ENCODE assay signal across 24 cellular contexts in genomic region chr1:40823345-40823744, GRCh38. TPM values are rescaled to one million over a fixed set of nuclear protein-coding genes. Genes with fewer than 3 reads are reported as not detected.
DNase-seq lines count a peak whose midpoint lies in the region; ATAC-seq and TF ChIP-seq lines count a peak whose summit lies in the region.
"Had no signal": no experiment of that assay in that cellular context is flagged by ENCODE, and none has a peak within 500 bp of the region (broad histone marks: within the 10 kb centered on the region; RNA-seq: fewer than 3 reads in every experiment).

No MANE protein-coding gene starts in this region.

- H3K9me3 ChIP-seq in ascending aorta (no peaks in the 10 kb centered on the region), thoracic aorta (no peaks in the 10 kb centered on the region)
- H3K9me3 ChIP-seq: HAP-1 had no signal

- no peak overlapping the region for H3K4me3 Mint-ChIP-seq in activated CD8-positive, alpha-beta T cell treated with anti-CD3 and anti-CD28 coated beads, Interleukin-2, amount 10 ng/mL, durations not matched to agents 7 days and 5 days
- no peak overlapping the region for H3K4me3 Mint-ChIP-seq in activated CD8-positive, alpha-beta T cell treated with anti-CD3 and anti-CD28 coated beads for 36 hours
- no peak overlapping the region for H3K4me3 Mint-ChIP-seq in progenitor cell of endocrine pancreas (ENCODE audit: low read depth)
- H3K4me3 Mint-ChIP-seq: CD8-positive, alpha-beta memory T cell had no signal

- H3K4me1 ChIP-seq in ascending aorta (peaks cover 31 to 45% of the 10 kb centered on the region in 2 donors), thoracic aorta (ENCODE audit: control insufficient read depth in 1 of 2, low read depth in 2 of 2) (peaks cover 31 to 67% of the 10 kb centered on the region in 2 donors)

- H3K4me1 Mint-ChIP-seq in activated CD8-positive, alpha-beta T cell treated with anti-CD3 and anti-CD28 coated beads, Interleukin-2, amount 10 ng/mL, durations not matched to agents 7 days and 5 days (ENCODE audit: low read depth) = peaks cover 44% of the 10 kb centered on the region
- H3K4me1 Mint-ChIP-seq in activated CD8-positive, alpha-beta T cell treated with anti-CD3 and anti-CD28 coated beads for 36 hours (ENCODE audit: low read depth) = peaks cover 25% of the 10 kb centered on the region
- peaks cover 31% of the 10 kb centered on the region for H3K4me1 Mint-ChIP-seq in progenitor cell of endocrine pancreas (ENCODE audit: low read depth)

- POLR2A ChIA-PET in activated CD8-positive, alpha-beta T cell treated with anti-CD3 and anti-CD28 coated beads, Interleukin-2, amount 10 ng/mL, durations not matched to agents 7 days and 5 days (lab: Charles Lee) = no interaction called here
- POLR2A ChIA-PET in activated CD8-positive, alpha-beta T cell treated with anti-CD3 and anti-CD28 coated beads for 36 hours (lab: Charles Lee) = interaction anchor here (1.4 kb wide), 1 partner anchor 15 kb away, joined by 3 read pairs; no protein-coding TSS in a partner anchor

- no peaks in the 10 kb centered on the region for H3K27me3 Mint-ChIP-seq in activated CD8-positive, alpha-beta T cell treated with anti-CD3 and anti-CD28 coated beads, Interleukin-2, amount 10 ng/mL, durations not matched to agents 7 days and 5 days (ENCODE audit: low read depth)
- peaks cover 2% of the 10 kb centered on the region for H3K27me3 Mint-ChIP-seq in activated CD8-positive, alpha-beta T cell treated with anti-CD3 and anti-CD28 coated beads for 36 hours
- H3K27me3 Mint-ChIP-seq in progenitor cell of endocrine pancreas = peaks cover 5% of the 10 kb centered on the region
- H3K27me3 Mint-ChIP-seq: CD8-positive, alpha-beta memory T cell had no signal

- H3K9me3 Mint-ChIP-seq in activated CD8-positive, alpha-beta T cell treated with anti-CD3 and anti-CD28 coated beads, Interleukin-2, amount 10 ng/mL, durations not matched to agents 7 days and 5 days (ENCODE audit: insufficient read depth) = no peaks in the 10 kb centered on the region
- H3K9me3 Mint-ChIP-seq in activated CD8-positive, alpha-beta T cell treated with anti-CD3 and anti-CD28 coated beads for 36 hours = no peaks in the 10 kb centered on the region
- no peaks in the 10 kb centered on the region for H3K9me3 Mint-ChIP-seq in progenitor cell of endocrine pancreas (ENCODE audit: low read depth)
- H3K9me3 Mint-ChIP-seq: CD8-positive, alpha-beta memory T cell had no signal

- DNase-seq in activated CD8-positive, alpha-beta T cell treated with anti-CD3 and anti-CD28 coated beads, Interleukin-2, amount 10 ng/mL, durations not matched to agents 7 days and 5 days = no peak
- no peak for DNase-seq in activated CD8-positive, alpha-beta T cell treated with anti-CD3 and anti-CD28 coated beads for 36 hours
- DNase-seq in ascending aorta (ENCODE audit: low spot score in 2 of 2) (no peak), thoracic aorta (ENCODE audit: low spot score) (no peak), GM19238 (ENCODE audit: insufficient read length, low spot score) (no peak), progenitor cell of endocrine pancreas (ENCODE audit: low spot score, unreplicated experiment) (no peak)
- DNase-seq: 8988T; CD8-positive, alpha-beta memory T cell; GDM1; NCI-H1105; NCI-H146; NCI-H2029; NCI-H226; NCI-H510A treated with DMSO at 0.1 percent for 48 hours; NCI-H748 treated with DMSO at 0.1 percent for 48 hours; PC-9; RPMI8226; SHP77 treated with DMSO at 0.1 percent for 48 hours had no signal

- ATAC-seq in activated CD8-positive, alpha-beta T cell treated with anti-CD3 and anti-CD28 coated beads, Interleukin-2, amount 10 ng/mL, durations not matched to agents 7 days and 5 days = no peak
- no peak for ATAC-seq in activated CD8-positive, alpha-beta T cell treated with anti-CD3 and anti-CD28 coated beads for 36 hours
- no peak for ATAC-seq in thoracic aorta (ENCODE audit: insufficient number of reproducible peaks, low FRiP score, low read depth)
- ATAC-seq in GM21786 (IDR thresholded peaks at IDR 0.05; ENCODE audit: unreplicated experiment) = no peak

- no peak for TF ChIP-seq CTCF in activated CD8-positive, alpha-beta T cell treated with anti-CD3 and anti-CD28 coated beads for 36 hours (IDR thresholded peaks at IDR 0.05)
- TF ChIP-seq CTCF in ascending aorta (IDR thresholded peaks at IDR 0.05) (no peak), thoracic aorta (IDR thresholded peaks at IDR 0.05) (no peak), progenitor cell of endocrine pancreas (IDR thresholded peaks at IDR 0.05; ENCODE audit: unreplicated experiment) (no peak)

- intact Hi-C loops in activated CD8-positive, alpha-beta T cell treated with anti-CD3 and anti-CD28 coated beads for 36 hours (cut with micrococcal nuclease) = no loop called here
- intact Hi-C loops in ascending aorta (cut with DNase I) = no loop called here

- H3K36me3 Mint-ChIP-seq in activated CD8-positive, alpha-beta T cell treated with anti-CD3 and anti-CD28 coated beads, Interleukin-2, amount 10 ng/mL, durations not matched to agents 7 days and 5 days (ENCODE audit: low read depth) = no peaks in the 10 kb centered on the region
- H3K36me3 Mint-ChIP-seq in activated CD8-positive, alpha-beta T cell treated with anti-CD3 and anti-CD28 coated beads for 36 hours (ENCODE audit: low read depth) = no peaks in the 10 kb centered on the region
- no peaks in the 10 kb centered on the region for H3K36me3 Mint-ChIP-seq in progenitor cell of endocrine pancreas (ENCODE audit: insufficient read depth)
- H3K36me3 Mint-ChIP-seq: CD8-positive, alpha-beta memory T cell had no signal

- H3K36me3 ChIP-seq in ascending aorta = peaks cover 0 to 1% of the 10 kb centered on the region in 2 donors
- no peaks in the 10 kb centered on the region for H3K36me3 ChIP-seq in thoracic aorta

- no peaks in the 10 kb centered on the region for H3K27me3 ChIP-seq in ascending aorta
- peaks cover 3% of the 10 kb centered on the region for H3K27me3 ChIP-seq in layer of hippocampus (ENCODE audit: control insufficient read depth, insufficient read depth, low read length)
- no peaks in the 10 kb centered on the region for H3K27me3 ChIP-seq in thoracic aorta (replicated peaks; ENCODE audit: insufficient read depth)

- CTCF ChIA-PET in activated CD8-positive, alpha-beta T cell treated with anti-CD3 and anti-CD28 coated beads, Interleukin-2, amount 10 ng/mL, durations not matched to agents 7 days and 5 days (lab: Charles Lee) = interaction anchor here (1.1 to 1.3 kb wide), 2 partner anchors 27 to 49 kb away, joined by 3 to 4 read pairs; no protein-coding TSS in a partner anchor
- CTCF ChIA-PET in activated CD8-positive, alpha-beta T cell treated with anti-CD3 and anti-CD28 coated beads for 36 hours (lab: Charles Lee) = interaction anchor here (1.5 kb wide), 1 partner anchor 49 kb away, joined by 4 read pairs; no protein-coding TSS in a partner anchor

- H3K4me3 ChIP-seq in ascending aorta = no peak overlapping the region
- no peak overlapping the region for H3K4me3 ChIP-seq in thoracic aorta
- H3K4me3 ChIP-seq: HAP-1, PC-9, SK-N-MC had no signal

- peak overlapping the region; percentile 69 for H3K27ac Mint-ChIP-seq in activated CD8-positive, alpha-beta T cell treated with anti-CD3 and anti-CD28 coated beads, Interleukin-2, amount 10 ng/mL, durations not matched to agents 7 days and 5 days
- H3K27ac Mint-ChIP-seq in activated CD8-positive, alpha-beta T cell treated with anti-CD3 and anti-CD28 coated beads for 36 hours = no peak overlapping the region
- no peak overlapping the region for H3K27ac Mint-ChIP-seq in progenitor cell of endocrine pancreas
- H3K27ac Mint-ChIP-seq: CD8-positive, alpha-beta memory T cell had no signal

- H3K27ac ChIP-seq in ascending aorta (peak overlapping the region; percentile 79 to 83), layer of hippocampus (ENCODE audit: low read depth, low read length) (peak overlapping the region; percentile 5), thoracic aorta (peak overlapping the region; percentile 77 to 88)
- H3K27ac ChIP-seq: C4-2B, PC-9, SK-N-MC had no signal

RNA-seq across cellular contexts. Expression of gene CITED4, which starts 38.8 kb away (rescaled TPM):
- 1 to 10 TPM; 9.1 to 10.0 TPM for total RNA-seq in activated CD8-positive, alpha-beta T cell treated with anti-CD3 and anti-CD28 coated beads, Interleukin-2, amount 10 ng/mL, durations not matched to agents 7 days and 5 days
- 1 to 10 TPM; 6.7 to 7.4 TPM for total RNA-seq in activated CD8-positive, alpha-beta T cell treated with anti-CD3 and anti-CD28 coated beads for 36 hours
- total RNA-seq in ascending aorta = 47.6 TPM
- 10 to 100 TPM; 53.5 to 55.9 TPM for total RNA-seq in thoracic aorta
- total RNA-seq in progenitor cell of endocrine pancreas = 27.8 and 30.8 TPM in 2 replicates
- total RNA-seq: HT1080 had no signal

RNA-seq across cellular contexts. Expression of gene KCNQ4, which starts 39.8 kb away (rescaled TPM):
- total RNA-seq in activated CD8-positive, alpha-beta T cell treated with anti-CD3 and anti-CD28 coated beads, Interleukin-2, amount 10 ng/mL, durations not matched to agents 7 days and 5 days = under 1 TPM; 0.73 to 0.87 TPM
- under 1 TPM; 0.38 to 0.43 TPM for total RNA-seq in activated CD8-positive, alpha-beta T cell treated with anti-CD3 and anti-CD28 coated beads for 36 hours
- total RNA-seq in ascending aorta = 14.5 TPM
- 10 to 100 TPM in 1 of 2 donors, 1 to 10 TPM in 1; 5.7 to 11.5 TPM for total RNA-seq in thoracic aorta
- 0.67 and 0.73 TPM in 2 replicates for total RNA-seq in progenitor cell of endocrine pancreas

Comparison
In these comparisons a context has a peak if more than half of its experiments do, and no peak if none do; other contexts are left out.
1. H3K27ac ChIP-seq: peak in every context shown above with its lines; median percentile 82 in thoracic aorta; 81 in ascending aorta; 5 in layer of hippocampus.